Comparison of ENCODE assay signal across 8 cellular contexts in genomic region chr2:85889648-85890281, GRCh38. TPM values are rescaled to one million over a fixed set of nuclear protein-coding genes. Genes with fewer than 3 reads are reported as not detected.
DNase-seq lines count a peak whose midpoint lies in the region; ATAC-seq and TF ChIP-seq lines count a peak whose summit lies in the region.

No MANE protein-coding gene starts in this region.

- CTCF ChIA-PET in activated B cell treated with CpG ODN at 0.5 μM for 24 hours (lab: Charles Lee) = interaction anchor here (0.7 to 11.2 kb wide), 18 partner anchors 12 to 216 kb away, joined by 3 to 206 read pairs (median 5); partner anchors contain the start of genes POLR1A and PTCD3

- in situ Hi-C loops in gastrocnemius medialis (cut with MboI; ENCODE audit: low sequenced_read_pairs in 4 of 4) = loop anchor here in 3 of 4 donors (5.0 to 10.0 kb wide), 3 partner anchors 65 to 188 kb away; no protein-coding TSS in a partner anchor

- TF ChIP-seq CTCF in activated B cell treated with CpG ODN at 0.5 μM for 24 hours (IDR thresholded peaks at IDR 0.05) (no peak), right atrium auricular region (IDR thresholded peaks at IDR 0.05) (no peak), gastrocnemius medialis (IDR thresholded peaks at IDR 0.05 in 4 of 5, conservative IDR thresholded peaks at IDR 0.05 in 1 of 5) (no peak)

- POLR2A ChIA-PET in activated B cell treated with CpG ODN at 0.5 μM for 24 hours (lab: Charles Lee) = interaction anchor here (0.7 to 5.8 kb wide), 15 partner anchors 10 to 452 kb away, joined by 3 to 77 read pairs (median 10); partner anchors contain the start of genes IMMT, POLR1A and PTCD3

- H3K27me3 Mint-ChIP-seq in activated B cell treated with CpG ODN at 0.5 μM for 24 hours = no peaks in the 10 kb centered on the region

- H3K27ac ChIP-seq in right atrium auricular region (peak overlapping the region; percentile 80), gastrocnemius medialis (peak overlapping the region; percentile 82 to 92 (median 88))

- peak in 1 of 2 donors; percentile 9 for TF ChIP-seq POLR2A in gastrocnemius medialis (IDR thresholded peaks at IDR 0.05)

- H3K9me3 Mint-ChIP-seq in activated B cell treated with CpG ODN at 0.5 μM for 24 hours = peaks cover 3% of the 10 kb centered on the region

- H3K27ac Mint-ChIP-seq in activated B cell treated with CpG ODN at 0.5 μM for 24 hours = peak overlapping the region; percentile 95

- peaks cover 75% of the 10 kb centered on the region for H3K4me1 Mint-ChIP-seq in activated B cell treated with CpG ODN at 0.5 μM for 24 hours

- H3K4me1 ChIP-seq in right atrium auricular region (peaks cover 0 to 35% of the 10 kb centered on the region in 2 donors), gastrocnemius medialis (peaks cover 24 to 33% of the 10 kb centered on the region in 2 donors)

- H3K4me3 Mint-ChIP-seq in activated B cell treated with CpG ODN at 0.5 μM for 24 hours = peak overlapping the region; percentile 97

- H3K36me3 ChIP-seq in H7 (replicated peaks; ENCODE audit: control insufficient read depth, insufficient read depth, low read length) = no peaks in the 10 kb centered on the region
- no peaks in the 10 kb centered on the region for H3K36me3 ChIP-seq in right atrium auricular region
- no peaks in the 10 kb centered on the region for H3K36me3 ChIP-seq in gastrocnemius medialis

- H3K36me3 Mint-ChIP-seq in activated B cell treated with CpG ODN at 0.5 μM for 24 hours (ENCODE audit: low read depth) = peaks cover 23% of the 10 kb centered on the region

- peak overlapping the region; percentile 59 for H3K4me3 ChIP-seq in H7 (ENCODE audit: insufficient read depth, low read depth, low read length)
- H3K4me3 ChIP-seq in right atrium auricular region = peak overlapping the region; percentile 74 to 82
- H3K4me3 ChIP-seq in gastrocnemius medialis = peak overlapping the region; percentile 53 to 87 (median 72)

- ATAC-seq in activated B cell treated with CpG ODN at 0.5 μM for 24 hours (ENCODE audit: low read depth) (no peak), gastrocnemius medialis (no peak), HG03460 (IDR thresholded peaks at IDR 0.05; ENCODE audit: unreplicated experiment) (no peak)

- intact Hi-C loops in activated B cell treated with CpG ODN at 0.5 μM for 24 hours (cut with micrococcal nuclease) (loop anchor here (1.0 to 5.0 kb wide), 8 partner anchors 62 to 467 kb away; partner anchors contain the start of gene PTCD3), gastrocnemius medialis (cut with DNase I; ENCODE audit: low total_unique reads) (loop anchor here (2.0 to 10.0 kb wide), 5 partner anchors 63 to 179 kb away; no protein-coding TSS in a partner anchor), posterior vena cava (cut with DNase I) (no loop called here)

- H3K9me3 ChIP-seq in right atrium auricular region (no peaks in the 10 kb centered on the region), gastrocnemius medialis (no peaks in the 10 kb centered on the region)

- DNase-seq in H7 = no peak
- no peak for DNase-seq in activated B cell treated with CpG ODN at 0.5 μM for 24 hours
- DNase-seq in right atrium auricular region (ENCODE audit: low spot score) = peak; percentile 73
- DNase-seq in gastrocnemius medialis = peak; percentile 46
- DNase-seq in posterior vena cava (ENCODE audit: low spot score) = no peak
- no peak for DNase-seq in D341Med (ENCODE audit: low spot score)
- DNase-seq in NCI-H226 = no peak

- H3K27me3 ChIP-seq in H7 (ENCODE audit: control insufficient read depth, insufficient read depth, low read length) (peaks cover 12% of the 10 kb centered on the region), right atrium auricular region (no peaks in the 10 kb centered on the region), gastrocnemius medialis (no peaks in the 10 kb centered on the region)

RNA-seq across cellular contexts. Expression of gene ST3GAL5, which starts 1.0 kb away (rescaled TPM):
- 2.1 and 3.4 TPM in 2 replicates for total RNA-seq in H7 (2014; rRNA removed; shearing (Covaris generic))
- total RNA-seq in activated B cell treated with CpG ODN at 0.5 μM for 24 hours (56.4 and 70.7 TPM in 2 replicates), right atrium auricular region (10 to 100 TPM in 1 of 2 donors, 1 to 10 TPM in 1; 5.5 to 20.4 TPM), gastrocnemius medialis (10 to 100 TPM; 12.6 to 26.0 (median 21.8) TPM), posterior vena cava (10 to 100 TPM; 20.4 to 23.5 TPM)

Comparison
In these comparisons a context has a peak if more than half of its experiments do, and no peak if none do; other contexts are left out.
1. DNase-seq: peak in right atrium auricular region (single experiment) and gastrocnemius medialis (2 of 2); none in H7 (single experiment), activated B cell treated with CpG ODN at 0.5 μM for 24 hours (single experiment), posterior vena cava (single experiment), D341Med (single experiment) and NCI-H226 (single experiment).
2. intact Hi-C loops: an anchor here in activated B cell treated with CpG ODN at 0.5 μM for 24 hours (1.0 to 5.0 kb wide) and gastrocnemius medialis (2.0 to 10.0 kb wide); none called in posterior vena cava.
3. Peak in every context shown above with its lines, with median percentiles within 50 percentile points of each other: H3K4me3 ChIP-seq.